Comparison of ENCODE assay signal across 8 cellular contexts in the genomic region with DNA sequence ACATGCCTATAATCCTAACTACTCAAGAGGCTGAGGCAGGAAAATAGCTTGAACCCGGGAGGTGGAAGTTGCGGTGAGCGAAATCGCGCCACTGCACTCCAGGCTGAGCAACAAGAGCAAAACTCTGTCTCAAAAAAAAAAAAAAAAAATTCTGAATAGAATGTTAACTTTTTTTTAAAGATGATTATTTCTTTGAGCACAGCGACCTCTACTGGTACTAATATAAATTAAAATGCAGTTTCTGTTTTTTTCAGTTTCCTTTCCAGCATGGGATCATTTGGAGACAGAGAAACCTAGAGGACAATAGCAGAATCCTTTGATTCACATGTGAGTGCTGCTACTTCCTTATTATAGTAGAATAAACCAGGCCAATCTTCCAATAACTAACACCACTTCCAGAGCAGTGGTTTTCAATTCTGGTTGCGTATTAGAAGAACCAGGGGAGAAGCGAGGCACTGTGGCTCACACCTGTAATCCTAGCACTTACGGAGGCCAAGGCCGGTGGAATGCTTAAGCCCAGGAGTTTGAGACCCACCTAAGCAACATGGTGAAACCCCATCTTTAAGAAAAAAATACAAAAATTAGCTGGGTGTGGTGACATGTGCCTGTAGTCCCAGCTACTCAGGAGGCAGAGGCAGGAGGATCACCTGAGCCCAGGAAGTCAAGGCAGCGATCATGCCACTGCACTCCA. TPM values are rescaled to one million over a fixed set of nuclear protein-coding genes. Genes with fewer than 3 reads are reported as not detected.
DNase-seq lines count a peak whose midpoint lies in the region; ATAC-seq and TF ChIP-seq lines count a peak whose summit lies in the region.

No MANE protein-coding gene starts in this region.

- H3K9ac ChIP-seq in mucosa of rectum (ENCODE audit: low read depth in 1 of 2, low read length in 2 of 2) = peak overlapping the region; percentile 9 to 28

- no peaks in the 10 kb centered on the region for H3K27me3 Mint-ChIP-seq in CD4-positive, CD25-positive, alpha-beta regulatory T cell

- peaks cover 34% of the 10 kb centered on the region for H3K36me3 Mint-ChIP-seq in CD4-positive, CD25-positive, alpha-beta regulatory T cell

- peak overlapping the region; percentile 51 to 64 (median 58) for H3K27ac Mint-ChIP-seq in CD4-positive, CD25-positive, alpha-beta regulatory T cell

- ATAC-seq in CD4-positive, CD25-positive, alpha-beta regulatory T cell (ENCODE audit: low read depth in 2 of 2) = peak; percentile 6 to 43
- ATAC-seq in RWPE2 (ENCODE audit: low read depth) = peak; percentile 22; the same call in 2 of the 3 replicates

- H3K9me3 Mint-ChIP-seq in CD4-positive, CD25-positive, alpha-beta regulatory T cell = no peaks in the 10 kb centered on the region

- H3K4me3 ChIP-seq in CD4-positive, CD25-positive, alpha-beta regulatory T cell (ENCODE audit: low read depth, low read length) = no peak overlapping the region
- H3K4me3 ChIP-seq in HFF-Myc (replicated peaks; ENCODE audit: low read depth, low read length) (no peak overlapping the region), RWPE2 (ENCODE audit: severe bottlenecking) (no peak overlapping the region), ectodermal cell (ENCODE audit: insufficient read depth, low read depth, low read length) (no peak overlapping the region), mucosa of rectum (ENCODE audit: low read length in 2 of 2) (peak overlapping the region in 1 of 2 donors; percentile 34), MG63 (no peak overlapping the region)

- peak overlapping the region; percentile 47 for H3K27ac ChIP-seq in CD4-positive, CD25-positive, alpha-beta regulatory T cell (ENCODE audit: insufficient read depth, low read length, poor library complexity, severe bottlenecking)
- H3K27ac ChIP-seq in RWPE2 (ENCODE audit: poor library complexity, severe bottlenecking) (no peak overlapping the region), ectodermal cell (ENCODE audit: insufficient read depth, low read depth, low read length, poor library complexity, severe bottlenecking) (peak overlapping the region; percentile 54), mucosa of rectum (ENCODE audit: low read depth in 2 of 2, low read length in 2 of 2) (peak overlapping the region; percentile 30 to 64)

- H3K4me1 ChIP-seq in CD4-positive, CD25-positive, alpha-beta regulatory T cell (ENCODE audit: control insufficient read depth, insufficient read depth, low read length, poor library complexity, severe bottlenecking) = peaks cover 29% of the 10 kb centered on the region
- H3K4me1 ChIP-seq in RWPE2 (ENCODE audit: insufficient read depth, poor library complexity, severe bottlenecking) = no peaks in the 10 kb centered on the region
- no peaks in the 10 kb centered on the region for H3K4me1 ChIP-seq in ectodermal cell (ENCODE audit: control insufficient read depth, insufficient read depth, low read length)
- peaks cover 5 to 25% of the 10 kb centered on the region in 2 donors for H3K4me1 ChIP-seq in mucosa of rectum (ENCODE audit: control insufficient read depth in 2 of 2, insufficient read depth in 2 of 2, low read length in 2 of 2)

- H3K27me3 ChIP-seq in CD4-positive, CD25-positive, alpha-beta regulatory T cell (ENCODE audit: control insufficient read depth, insufficient read depth, low read length) = no peaks in the 10 kb centered on the region
- no peaks in the 10 kb centered on the region for H3K27me3 ChIP-seq in RWPE2 (ENCODE audit: insufficient read depth, poor library complexity, severe bottlenecking)
- no peaks in the 10 kb centered on the region for H3K27me3 ChIP-seq in ectodermal cell (ENCODE audit: control insufficient read depth, insufficient read depth, low read length, poor library complexity, severe bottlenecking)
- no peaks in the 10 kb centered on the region for H3K27me3 ChIP-seq in mucosa of rectum (ENCODE audit: control insufficient read depth in 2 of 2, insufficient read depth in 2 of 2, low read length in 2 of 2)
- no peaks in the 10 kb centered on the region for H3K27me3 ChIP-seq in MG63

- no peaks in the 10 kb centered on the region for H3K9me3 ChIP-seq in CD4-positive, CD25-positive, alpha-beta regulatory T cell (ENCODE audit: control insufficient read depth in 2 of 2, low read length in 2 of 2)
- H3K9me3 ChIP-seq in RWPE2 (ENCODE audit: severe bottlenecking) (no peaks in the 10 kb centered on the region), ectodermal cell (ENCODE audit: control insufficient read depth, low read length) (no peaks in the 10 kb centered on the region), mucosa of rectum (ENCODE audit: control insufficient read depth in 2 of 2, low read length in 2 of 2) (no peaks in the 10 kb centered on the region), MG63 (0 out of 2 replicates have a peak, but pooled peaks cover 3% of the 10 kb centered on the region)

- H3K4me1 Mint-ChIP-seq in CD4-positive, CD25-positive, alpha-beta regulatory T cell = peaks cover 16 to 70% (median 40%) of the 10 kb centered on the region in 4 donors

- H3K4me3 Mint-ChIP-seq in CD4-positive, CD25-positive, alpha-beta regulatory T cell = peak overlapping the region in 3 of 4 donors; percentile 13 to 24 (median 19)

- TF ChIP-seq CTCF in HFF-Myc (IDR thresholded peaks at IDR 0.05; ENCODE audit: low read depth, low read length, missing control alignments) = peak; percentile 21
- TF ChIP-seq CTCF in RWPE2 (IDR thresholded peaks at IDR 0.05; ENCODE audit: poor library complexity, severe bottlenecking) = peak; percentile 73

- WGBS in ectodermal cell, 2 experiments = 85 to 87% methylated on average over 10 to 11 of the region's 11 CpGs

- peak in 2 of 3 donors; percentile 54 to 69 for DNase-seq in CD4-positive, CD25-positive, alpha-beta regulatory T cell
- DNase-seq in HFF-Myc (ENCODE audit: extremely low read depth, low read depth) (peak; percentile 15), RWPE2 (ENCODE audit: low spot score) (no peak), UCSD-AML1 (lab: John Stamatoyannopoulos, UW; ENCODE audit: unreplicated experiment) (no peak), D341Med (ENCODE audit: low spot score) (no peak), MG63 (no peak)

- H3K36me3 ChIP-seq in CD4-positive, CD25-positive, alpha-beta regulatory T cell (ENCODE audit: control insufficient read depth, insufficient read depth, low read length) = peaks cover 48% of the 10 kb centered on the region
- peaks cover 56% of the 10 kb centered on the region for H3K36me3 ChIP-seq in RWPE2 (ENCODE audit: low read depth)
- H3K36me3 ChIP-seq in ectodermal cell (ENCODE audit: control insufficient read depth, insufficient read depth, low read length) = peaks cover 42% of the 10 kb centered on the region
- peaks cover 31 to 37% of the 10 kb centered on the region in 2 donors for H3K36me3 ChIP-seq in mucosa of rectum (ENCODE audit: control insufficient read depth in 2 of 2, insufficient read depth in 2 of 2, low read length in 2 of 2)
- peaks cover 89% of the 10 kb centered on the region for H3K36me3 ChIP-seq in MG63

RNA-seq across cellular contexts. Expression of gene SRSF7, which starts 10.2 kb away (rescaled TPM):
- 584 TPM for total RNA-seq in CD4-positive, CD25-positive, alpha-beta regulatory T cell
- 100 to 1,000 TPM; 186 to 278 (median 203) TPM for polyA plus RNA-seq in CD4-positive, CD25-positive, alpha-beta regulatory T cell
- polyA plus RNA-seq in ectodermal cell (2013, experiment 1 of 4) = 337 TPM
- 365 TPM for polyA plus RNA-seq in ectodermal cell (2013, experiment 2 of 4)
- 357 TPM for polyA plus RNA-seq in ectodermal cell (2013, experiment 3 of 4)
- polyA plus RNA-seq in ectodermal cell (2013, experiment 4 of 4) = 354 TPM
- 178 and 201 TPM in 2 replicates for total RNA-seq in MG63 (2014; rRNA removed; shearing (Covaris generic); ENCODE audit: low replicate concordance)

RNA-seq across cellular contexts. Expression of gene GEMIN6, which starts 37.0 kb away (rescaled TPM):
- 5.1 TPM for total RNA-seq in CD4-positive, CD25-positive, alpha-beta regulatory T cell
- 10 to 100 TPM; 13.4 to 20.6 (median 15.3) TPM for polyA plus RNA-seq in CD4-positive, CD25-positive, alpha-beta regulatory T cell
- polyA plus RNA-seq in ectodermal cell (2013, experiment 1 of 4) = 14.2 TPM
- polyA plus RNA-seq in ectodermal cell (2013, experiment 2 of 4) = 12.9 TPM
- polyA plus RNA-seq in ectodermal cell (2013, experiment 3 of 4) = 12.8 TPM
- polyA plus RNA-seq in ectodermal cell (2013, experiment 4 of 4) = 12.5 TPM
- total RNA-seq in MG63 (2014; rRNA removed; shearing (Covaris generic); ENCODE audit: low replicate concordance) = 12.9 and 13.0 TPM in 2 replicates

Comparison
In these comparisons a context has a peak if more than half of its experiments do, and no peak if none do; other contexts are left out.
1. DNase-seq: peak in CD4-positive, CD25-positive, alpha-beta regulatory T cell (2 of 3) and HFF-Myc (single experiment); none in RWPE2 (single experiment), UCSD-AML1 (single experiment), D341Med (single experiment) and MG63 (single experiment).